Comparison of ENCODE assay signal across 8 cellular contexts in genomic region chr4:105666693-105667092, GRCh38. TPM values are rescaled to one million over a fixed set of nuclear protein-coding genes. Genes with fewer than 3 reads are reported as not detected.
DNase-seq lines count a peak whose midpoint lies in the region; ATAC-seq and TF ChIP-seq lines count a peak whose summit lies in the region.

No MANE protein-coding gene starts in this region.

- H3K9me3 ChIP-seq in SU-DHL-6 (ENCODE audit: insufficient read depth, low read length): no peaks in the 10 kb centered on the region
- no peaks in the 10 kb centered on the region for H3K9me3 ChIP-seq in naive thymus-derived CD4-positive, alpha-beta T cell (ENCODE audit: control insufficient read depth in 2 of 3, low read length in 3 of 3)

- H3K9ac ChIP-seq in SU-DHL-6 (ENCODE audit: low read length): no peak overlapping the region

- H3K27ac Mint-ChIP-seq in natural killer cell treated with Interleukin-12 subunit alpha and Interleukin-12 subunit beta and Interleukin-15 and Interleukin-18, amount 100 ng/mL, for 72 hours: no peak overlapping the region
- no peak overlapping the region for H3K27ac Mint-ChIP-seq in naive thymus-derived CD4-positive, alpha-beta T cell

- intact Hi-C loops in left colon (cut with DNase I, micrococcal nuclease): loop anchor here in 1 of 2 donors (10.0 kb wide), 1 partner anchor 142 kb away; no protein-coding TSS in a partner anchor
- intact Hi-C loops in naive thymus-derived CD4-positive, alpha-beta T cell (cut with micrococcal nuclease): no loop called here

- H3K27me3 Mint-ChIP-seq in natural killer cell treated with Interleukin-12 subunit alpha and Interleukin-12 subunit beta and Interleukin-15 and Interleukin-18, amount 100 ng/mL, for 72 hours: peaks cover 17 to 21% of the 10 kb centered on the region in 2 donors
- H3K27me3 Mint-ChIP-seq in naive thymus-derived CD4-positive, alpha-beta T cell: peaks cover 9 to 28% (median 16%) of the 10 kb centered on the region in 5 donors

- H4K20me1 ChIP-seq in SU-DHL-6 (ENCODE audit: low read depth, low read length): no peaks in the 10 kb centered on the region

- no peak overlapping the region for H2AFZ ChIP-seq in SU-DHL-6 (ENCODE audit: low read depth, low read length, severe bottlenecking)

- DNase-seq in EH (ENCODE audit: low read depth) (peak; percentile 9), HPDE6-E6E7 (ENCODE audit: extremely low spot score) (peak; percentile 10), left colon (no peak), NCI-H2029 (lab: John Stamatoyannopoulos, UW) (no peak), dedifferentiated amniotic fluid mesenchymal stem cell (ENCODE audit: extremely low spot score) (no peak)
- no peak for DNase-seq in natural killer cell treated with Interleukin-12 subunit alpha and Interleukin-12 subunit beta and Interleukin-15 and Interleukin-18, amount 100 ng/mL, for 72 hours (ENCODE audit: low spot score)
- DNase-seq in naive thymus-derived CD4-positive, alpha-beta T cell: no peak

- CTCF ChIA-PET in naive thymus-derived CD4-positive, alpha-beta T cell (lab: Charles Lee): no interaction called here

- POLR2A ChIA-PET in naive thymus-derived CD4-positive, alpha-beta T cell (lab: Charles Lee): no interaction called here

- no peak overlapping the region for H3K4me3 Mint-ChIP-seq in natural killer cell treated with Interleukin-12 subunit alpha and Interleukin-12 subunit beta and Interleukin-15 and Interleukin-18, amount 100 ng/mL, for 72 hours
- H3K4me3 Mint-ChIP-seq in naive thymus-derived CD4-positive, alpha-beta T cell: no peak overlapping the region

- no peaks in the 10 kb centered on the region for H3K36me3 Mint-ChIP-seq in natural killer cell treated with Interleukin-12 subunit alpha and Interleukin-12 subunit beta and Interleukin-15 and Interleukin-18, amount 100 ng/mL, for 72 hours
- no peaks in the 10 kb centered on the region for H3K36me3 Mint-ChIP-seq in naive thymus-derived CD4-positive, alpha-beta T cell

- H3K9me3 Mint-ChIP-seq in natural killer cell treated with Interleukin-12 subunit alpha and Interleukin-12 subunit beta and Interleukin-15 and Interleukin-18, amount 100 ng/mL, for 72 hours: no peaks in the 10 kb centered on the region
- no peaks in the 10 kb centered on the region for H3K9me3 Mint-ChIP-seq in naive thymus-derived CD4-positive, alpha-beta T cell

- H3K79me2 ChIP-seq in SU-DHL-6 (ENCODE audit: insufficient read depth, low read length): no peaks in the 10 kb centered on the region

- no peaks in the 10 kb centered on the region for H3K4me1 ChIP-seq in naive thymus-derived CD4-positive, alpha-beta T cell (ENCODE audit: control insufficient read depth in 2 of 2, insufficient read depth in 2 of 2, low read length in 2 of 2)

- no peaks in the 10 kb centered on the region for H3F3A ChIP-seq in SU-DHL-6 (ENCODE audit: insufficient read depth)

- no peak overlapping the region for H3K27ac ChIP-seq in SU-DHL-6 (ENCODE audit: low read depth, low read length)
- H3K27ac ChIP-seq in naive thymus-derived CD4-positive, alpha-beta T cell (ENCODE audit: low read depth, low read length): no peak overlapping the region

- peak; percentile 8 for TF ChIP-seq CTCF in SU-DHL-6 (IDR thresholded peaks at IDR 0.05; ENCODE audit: insufficient read depth, low read length, poor library complexity, severe bottlenecking)

- no peaks in the 10 kb centered on the region for H3K27me3 ChIP-seq in SU-DHL-6 (ENCODE audit: low read length)
- no peaks in the 10 kb centered on the region for H3K27me3 ChIP-seq in naive thymus-derived CD4-positive, alpha-beta T cell (ENCODE audit: control insufficient read depth in 2 of 2, insufficient read depth in 2 of 2, low read length in 2 of 2)

- no peaks in the 10 kb centered on the region for H3K9me2 ChIP-seq in SU-DHL-6 (replicated peaks; ENCODE audit: insufficient read depth, low read length)

- peak; percentile 45 for ATAC-seq in left colon
- no peak for ATAC-seq in natural killer cell treated with Interleukin-12 subunit alpha and Interleukin-12 subunit beta and Interleukin-15 and Interleukin-18, amount 100 ng/mL, for 72 hours
- ATAC-seq in naive thymus-derived CD4-positive, alpha-beta T cell: no peak

- H3K4me3 ChIP-seq in SU-DHL-6 (ENCODE audit: insufficient read depth, low read length, poor library complexity, severe bottlenecking): no peak overlapping the region
- no peak overlapping the region for H3K4me3 ChIP-seq in naive thymus-derived CD4-positive, alpha-beta T cell (ENCODE audit: low read length)

- no peaks in the 10 kb centered on the region for H3K36me3 ChIP-seq in SU-DHL-6 (ENCODE audit: low read length)
- no peaks in the 10 kb centered on the region for H3K36me3 ChIP-seq in naive thymus-derived CD4-positive, alpha-beta T cell (ENCODE audit: control insufficient read depth in 2 of 3, insufficient read depth in 3 of 3, low read length in 3 of 3)

- no peak overlapping the region for H3K4me2 ChIP-seq in SU-DHL-6 (ENCODE audit: low read depth, low read length, poor library complexity, severe bottlenecking)

- H3K4me1 Mint-ChIP-seq in natural killer cell treated with Interleukin-12 subunit alpha and Interleukin-12 subunit beta and Interleukin-15 and Interleukin-18, amount 100 ng/mL, for 72 hours (ENCODE audit: low read depth in 2 of 2): no peaks in the 10 kb centered on the region
- H3K4me1 Mint-ChIP-seq in naive thymus-derived CD4-positive, alpha-beta T cell: no peaks in the 10 kb centered on the region

RNA-seq across cellular contexts. Expression of gene INTS12, which starts 41.8 kb away (rescaled TPM):
- total RNA-seq in left colon: 10 to 100 TPM; 13.2 to 15.2 TPM
- total RNA-seq in natural killer cell treated with Interleukin-12 subunit alpha and Interleukin-12 subunit beta and Interleukin-15 and Interleukin-18, amount 100 ng/mL, for 72 hours: 10 to 100 TPM; 20.4 to 24.4 TPM
- 10 to 100 TPM; 14.8 to 20.4 (median 17.6) TPM for total RNA-seq in naive thymus-derived CD4-positive, alpha-beta T cell
- polyA plus RNA-seq in naive thymus-derived CD4-positive, alpha-beta T cell: 10 to 100 TPM; 33.1 to 40.9 TPM

RNA-seq across cellular contexts. Expression of gene GSTCD, which starts 41.9 kb away (rescaled TPM):
- total RNA-seq in left colon: 1 to 10 TPM; 6.4 to 7.8 TPM
- total RNA-seq in natural killer cell treated with Interleukin-12 subunit alpha and Interleukin-12 subunit beta and Interleukin-15 and Interleukin-18, amount 100 ng/mL, for 72 hours: 10 to 100 TPM; 17.1 to 24.8 TPM
- 1 to 10 TPM; 5.8 to 9.2 (median 7.5) TPM for total RNA-seq in naive thymus-derived CD4-positive, alpha-beta T cell
- polyA plus RNA-seq in naive thymus-derived CD4-positive, alpha-beta T cell: 1 to 10 TPM; 3.8 to 4.0 TPM

Comparison
In these comparisons a context has a peak if more than half of its experiments do, and no peak if none do; other contexts are left out.
1. DNase-seq: peak in EH (single experiment) and HPDE6-E6E7 (single experiment); none in left colon (0 of 2), NCI-H2029 (single experiment), natural killer cell treated with Interleukin-12 subunit alpha and Interleukin-12 subunit beta and Interleukin-15 and Interleukin-18, amount 100 ng/mL, for 72 hours (single experiment), dedifferentiated amniotic fluid mesenchymal stem cell (single experiment) and naive thymus-derived CD4-positive, alpha-beta T cell (0 of 9).